1 cellular context compared by ENCODE assay signal in the genomic region with DNA sequence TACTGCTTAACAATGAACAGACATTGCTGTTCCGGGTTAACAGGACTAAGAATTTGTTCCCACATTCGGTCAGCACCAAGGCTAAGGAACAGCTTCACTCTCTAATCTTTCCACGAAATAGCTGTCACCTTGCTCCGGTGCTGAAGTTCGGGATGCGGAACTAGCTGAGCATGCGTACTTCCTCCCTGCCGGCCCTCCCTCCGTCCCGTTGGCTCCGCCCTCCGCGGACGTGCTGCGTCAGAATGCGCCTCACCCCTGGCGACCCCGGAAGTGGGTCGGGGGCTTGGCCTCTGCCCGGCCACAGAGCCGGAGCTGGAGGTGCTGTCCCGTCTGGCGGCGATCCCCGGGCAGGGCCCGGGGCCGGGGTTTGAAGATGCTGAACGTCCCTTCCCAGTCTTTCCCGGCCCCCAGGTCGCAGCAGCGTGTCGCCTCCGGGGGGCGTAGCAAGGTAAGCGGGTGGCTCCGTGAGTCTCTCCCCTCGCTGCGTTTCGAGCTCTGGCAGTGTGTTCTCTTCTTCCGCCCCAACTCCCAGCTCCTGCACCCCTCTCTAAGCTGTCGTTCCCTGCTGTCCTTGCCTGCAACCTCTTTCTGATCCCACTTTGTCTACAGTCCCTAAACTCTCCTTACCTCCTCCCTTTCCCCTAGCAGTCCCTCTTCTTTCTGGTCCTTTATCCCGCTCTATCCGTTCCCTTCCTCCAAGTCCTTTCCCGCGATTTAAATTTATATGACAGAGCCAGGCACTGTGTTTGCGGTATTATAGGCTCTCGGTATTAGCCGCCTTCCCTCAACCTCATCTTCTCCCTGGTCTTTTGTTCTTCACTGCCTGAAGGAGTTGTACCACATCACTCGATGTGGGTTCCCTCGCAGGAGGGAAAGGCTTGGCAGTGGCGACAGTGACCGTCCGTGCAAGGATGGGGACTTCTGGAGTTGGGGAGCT.
TF ChIP-seq lines count a peak whose summit lies in the region.

A gene with protein sequence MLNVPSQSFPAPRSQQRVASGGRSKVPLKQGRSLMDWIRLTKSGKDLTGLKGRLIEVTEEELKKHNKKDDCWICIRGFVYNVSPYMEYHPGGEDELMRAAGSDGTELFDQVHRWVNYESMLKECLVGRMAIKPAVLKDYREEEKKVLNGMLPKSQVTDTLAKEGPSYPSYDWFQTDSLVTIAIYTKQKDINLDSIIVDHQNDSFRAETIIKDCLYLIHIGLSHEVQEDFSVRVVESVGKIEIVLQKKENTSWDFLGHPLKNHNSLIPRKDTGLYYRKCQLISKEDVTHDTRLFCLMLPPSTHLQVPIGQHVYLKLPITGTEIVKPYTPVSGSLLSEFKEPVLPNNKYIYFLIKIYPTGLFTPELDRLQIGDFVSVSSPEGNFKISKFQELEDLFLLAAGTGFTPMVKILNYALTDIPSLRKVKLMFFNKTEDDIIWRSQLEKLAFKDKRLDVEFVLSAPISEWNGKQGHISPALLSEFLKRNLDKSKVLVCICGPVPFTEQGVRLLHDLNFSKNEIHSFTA (plus strand): TSS at position 280 of the 937 bp plus-strand sequence. CDS start 94 bp downstream, at position 374.

TF ChIP-seq in GM23338, 12 proteins besides CTCF, POLR2A, EP300 and RAD21:
- TF ChIP-seq, protein P1, sequence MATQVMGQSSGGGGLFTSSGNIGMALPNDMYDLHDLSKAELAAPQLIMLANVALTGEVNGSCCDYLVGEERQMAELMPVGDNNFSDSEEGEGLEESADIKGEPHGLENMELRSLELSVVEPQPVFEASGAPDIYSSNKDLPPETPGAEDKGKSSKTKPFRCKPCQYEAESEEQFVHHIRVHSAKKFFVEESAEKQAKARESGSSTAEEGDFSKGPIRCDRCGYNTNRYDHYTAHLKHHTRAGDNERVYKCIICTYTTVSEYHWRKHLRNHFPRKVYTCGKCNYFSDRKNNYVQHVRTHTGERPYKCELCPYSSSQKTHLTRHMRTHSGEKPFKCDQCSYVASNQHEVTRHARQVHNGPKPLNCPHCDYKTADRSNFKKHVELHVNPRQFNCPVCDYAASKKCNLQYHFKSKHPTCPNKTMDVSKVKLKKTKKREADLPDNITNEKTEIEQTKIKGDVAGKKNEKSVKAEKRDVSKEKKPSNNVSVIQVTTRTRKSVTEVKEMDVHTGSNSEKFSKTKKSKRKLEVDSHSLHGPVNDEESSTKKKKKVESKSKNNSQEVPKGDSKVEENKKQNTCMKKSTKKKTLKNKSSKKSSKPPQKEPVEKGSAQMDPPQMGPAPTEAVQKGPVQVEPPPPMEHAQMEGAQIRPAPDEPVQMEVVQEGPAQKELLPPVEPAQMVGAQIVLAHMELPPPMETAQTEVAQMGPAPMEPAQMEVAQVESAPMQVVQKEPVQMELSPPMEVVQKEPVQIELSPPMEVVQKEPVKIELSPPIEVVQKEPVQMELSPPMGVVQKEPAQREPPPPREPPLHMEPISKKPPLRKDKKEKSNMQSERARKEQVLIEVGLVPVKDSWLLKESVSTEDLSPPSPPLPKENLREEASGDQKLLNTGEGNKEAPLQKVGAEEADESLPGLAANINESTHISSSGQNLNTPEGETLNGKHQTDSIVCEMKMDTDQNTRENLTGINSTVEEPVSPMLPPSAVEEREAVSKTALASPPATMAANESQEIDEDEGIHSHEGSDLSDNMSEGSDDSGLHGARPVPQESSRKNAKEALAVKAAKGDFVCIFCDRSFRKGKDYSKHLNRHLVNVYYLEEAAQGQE (IDR thresholded peaks at IDR 0.05; ENCODE audit: unreplicated experiment), result peak; percentile 97
- TF ChIP-seq STAT1 (IDR thresholded peaks at IDR 0.05; ENCODE audit: unreplicated experiment), result no peak
- peak; percentile 55 for TF ChIP-seq JUNB (IDR thresholded peaks at IDR 0.05; ENCODE audit: unreplicated experiment)
- TF ChIP-seq, protein P2, sequence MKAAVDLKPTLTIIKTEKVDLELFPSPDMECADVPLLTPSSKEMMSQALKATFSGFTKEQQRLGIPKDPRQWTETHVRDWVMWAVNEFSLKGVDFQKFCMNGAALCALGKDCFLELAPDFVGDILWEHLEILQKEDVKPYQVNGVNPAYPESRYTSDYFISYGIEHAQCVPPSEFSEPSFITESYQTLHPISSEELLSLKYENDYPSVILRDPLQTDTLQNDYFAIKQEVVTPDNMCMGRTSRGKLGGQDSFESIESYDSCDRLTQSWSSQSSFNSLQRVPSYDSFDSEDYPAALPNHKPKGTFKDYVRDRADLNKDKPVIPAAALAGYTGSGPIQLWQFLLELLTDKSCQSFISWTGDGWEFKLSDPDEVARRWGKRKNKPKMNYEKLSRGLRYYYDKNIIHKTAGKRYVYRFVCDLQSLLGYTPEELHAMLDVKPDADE (IDR thresholded peaks at IDR 0.05), result no peak
- TF ChIP-seq, protein P3, sequence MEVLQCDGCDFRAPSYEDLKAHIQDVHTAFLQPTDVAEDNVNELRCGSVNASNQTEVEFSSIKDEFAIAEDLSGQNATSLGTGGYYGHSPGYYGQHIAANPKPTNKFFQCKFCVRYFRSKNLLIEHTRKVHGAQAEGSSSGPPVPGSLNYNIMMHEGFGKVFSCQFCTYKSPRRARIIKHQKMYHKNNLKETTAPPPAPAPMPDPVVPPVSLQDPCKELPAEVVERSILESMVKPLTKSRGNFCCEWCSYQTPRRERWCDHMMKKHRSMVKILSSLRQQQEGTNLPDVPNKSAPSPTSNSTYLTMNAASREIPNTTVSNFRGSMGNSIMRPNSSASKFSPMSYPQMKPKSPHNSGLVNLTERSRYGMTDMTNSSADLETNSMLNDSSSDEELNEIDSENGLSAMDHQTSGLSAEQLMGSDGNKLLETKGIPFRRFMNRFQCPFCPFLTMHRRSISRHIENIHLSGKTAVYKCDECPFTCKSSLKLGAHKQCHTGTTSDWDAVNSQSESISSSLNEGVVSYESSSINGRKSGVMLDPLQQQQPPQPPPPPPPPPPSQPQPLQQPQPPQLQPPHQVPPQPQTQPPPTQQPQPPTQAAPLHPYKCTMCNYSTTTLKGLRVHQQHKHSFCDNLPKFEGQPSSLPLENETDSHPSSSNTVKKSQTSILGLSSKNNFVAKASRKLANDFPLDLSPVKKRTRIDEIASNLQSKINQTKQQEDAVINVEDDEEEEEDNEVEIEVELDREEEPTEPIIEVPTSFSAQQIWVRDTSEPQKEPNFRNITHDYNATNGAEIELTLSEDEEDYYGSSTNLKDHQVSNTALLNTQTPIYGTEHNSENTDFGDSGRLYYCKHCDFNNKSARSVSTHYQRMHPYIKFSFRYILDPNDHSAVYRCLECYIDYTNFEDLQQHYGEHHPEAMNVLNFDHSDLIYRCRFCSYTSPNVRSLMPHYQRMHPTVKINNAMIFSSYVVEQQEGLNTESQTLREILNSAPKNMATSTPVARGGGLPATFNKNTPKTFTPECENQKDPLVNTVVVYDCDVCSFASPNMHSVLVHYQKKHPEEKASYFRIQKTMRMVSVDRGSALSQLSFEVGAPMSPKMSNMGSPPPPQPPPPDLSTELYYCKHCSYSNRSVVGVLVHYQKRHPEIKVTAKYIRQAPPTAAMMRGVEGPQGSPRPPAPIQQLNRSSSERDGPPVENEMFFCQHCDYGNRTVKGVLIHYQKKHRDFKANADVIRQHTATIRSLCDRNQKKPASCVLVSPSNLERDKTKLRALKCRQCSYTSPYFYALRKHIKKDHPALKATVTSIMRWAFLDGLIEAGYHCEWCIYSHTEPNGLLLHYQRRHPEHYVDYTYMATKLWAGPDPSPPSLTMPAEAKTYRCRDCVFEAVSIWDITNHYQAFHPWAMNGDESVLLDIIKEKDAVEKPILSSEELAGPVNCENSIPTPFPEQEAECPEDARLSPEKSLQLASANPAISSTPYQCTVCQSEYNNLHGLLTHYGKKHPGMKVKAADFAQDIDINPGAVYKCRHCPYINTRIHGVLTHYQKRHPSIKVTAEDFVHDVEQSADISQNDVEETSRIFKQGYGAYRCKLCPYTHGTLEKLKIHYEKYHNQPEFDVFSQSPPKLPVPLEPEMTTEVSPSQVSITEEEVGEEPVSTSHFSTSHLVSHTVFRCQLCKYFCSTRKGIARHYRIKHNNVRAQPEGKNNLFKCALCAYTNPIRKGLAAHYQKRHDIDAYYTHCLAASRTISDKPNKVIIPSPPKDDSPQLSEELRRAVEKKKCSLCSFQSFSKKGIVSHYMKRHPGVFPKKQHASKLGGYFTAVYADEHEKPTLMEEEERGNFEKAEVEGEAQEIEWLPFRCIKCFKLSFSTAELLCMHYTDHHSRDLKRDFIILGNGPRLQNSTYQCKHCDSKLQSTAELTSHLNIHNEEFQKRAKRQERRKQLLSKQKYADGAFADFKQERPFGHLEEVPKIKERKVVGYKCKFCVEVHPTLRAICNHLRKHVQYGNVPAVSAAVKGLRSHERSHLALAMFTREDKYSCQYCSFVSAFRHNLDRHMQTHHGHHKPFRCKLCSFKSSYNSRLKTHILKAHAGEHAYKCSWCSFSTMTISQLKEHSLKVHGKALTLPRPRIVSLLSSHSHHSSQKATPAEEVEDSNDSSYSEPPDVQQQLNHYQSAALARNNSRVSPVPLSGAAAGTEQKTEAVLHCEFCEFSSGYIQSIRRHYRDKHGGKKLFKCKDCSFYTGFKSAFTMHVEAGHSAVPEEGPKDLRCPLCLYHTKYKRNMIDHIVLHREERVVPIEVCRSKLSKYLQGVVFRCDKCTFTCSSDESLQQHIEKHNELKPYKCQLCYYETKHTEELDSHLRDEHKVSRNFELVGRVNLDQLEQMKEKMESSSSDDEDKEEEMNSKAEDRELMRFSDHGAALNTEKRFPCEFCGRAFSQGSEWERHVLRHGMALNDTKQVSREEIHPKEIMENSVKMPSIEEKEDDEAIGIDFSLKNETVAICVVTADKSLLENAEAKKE (CRISPR knock-in tag; IDR thresholded peaks at IDR 0.05), result peak; percentile 36; the same call in 1 of the 2 replicates
- TF ChIP-seq ZNF331 (CRISPR knock-in tag; IDR thresholded peaks at IDR 0.05; ENCODE audit: low read depth), result peak; percentile 28; the same call in 1 of the 2 replicates
- peak; percentile 80 for TF ChIP-seq POLR2AphosphoS5 (IDR thresholded peaks at IDR 0.05; ENCODE audit: low read depth)
- TF ChIP-seq ZNF114 (CRISPR knock-in tag; IDR thresholded peaks at IDR 0.05), result 0 out of 2 replicates have a peak, but pooled peaks have one; percentile 78
- no peak for TF ChIP-seq NANOG (IDR thresholded peaks at IDR 0.05; ENCODE audit: borderline replicate concordance)
- peak; percentile 87 for TF ChIP-seq CREB1 (CRISPR knock-in tag; IDR thresholded peaks at IDR 0.05; ENCODE audit: low read depth)
